25 cellular contexts compared by ENCODE assay signal in the genomic region with DNA sequence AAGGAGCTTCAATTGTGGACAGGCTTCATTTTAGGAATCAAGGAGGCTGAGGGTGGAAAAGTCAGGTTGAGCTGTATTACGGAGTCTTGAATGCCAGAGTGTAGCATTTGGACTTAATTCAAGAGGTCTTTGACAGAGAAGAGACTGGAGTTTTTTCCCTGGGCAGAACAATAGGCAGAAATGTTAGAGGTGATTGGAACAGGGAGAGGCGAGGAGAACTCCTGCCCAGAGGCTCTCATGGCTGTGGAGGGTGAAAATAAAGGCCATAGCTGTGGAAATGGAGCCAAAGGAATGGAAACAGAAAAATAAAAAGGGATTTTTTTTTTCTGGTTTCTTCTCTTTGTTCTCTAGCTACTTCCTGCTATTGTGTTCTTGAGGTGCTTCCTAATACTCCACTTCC. TPM values are rescaled to one million over a fixed set of nuclear protein-coding genes. Genes with fewer than 3 reads are reported as not detected.
DNase-seq lines count a peak whose midpoint lies in the region; ATAC-seq and TF ChIP-seq lines count a peak whose summit lies in the region.
"Had no signal": no experiment of that assay in that cellular context is flagged by ENCODE, and none has a peak within 500 bp of the region (broad histone marks: within the 10 kb centered on the region; RNA-seq: fewer than 3 reads in every experiment).

No MANE protein-coding gene starts in this region.

- H3K4ac ChIP-seq in neuronal stem cell (ENCODE audit: low read length) = no peak overlapping the region

- peak overlapping the region; percentile 41; the same call in 1 of the 2 replicates for H2AFZ ChIP-seq in Loucy (ENCODE audit: low read length)
- H2AFZ ChIP-seq in neuronal stem cell (ENCODE audit: low read length) = peak overlapping the region; percentile 40
- H2AFZ ChIP-seq in mammary epithelial cell (ENCODE audit: low read depth, low read length) = no peak overlapping the region

- POLR2A ChIA-PET in activated CD8-positive, alpha-beta T cell treated with anti-CD3 and anti-CD28 coated beads, Interleukin-2, amount 10 ng/mL, durations not matched to agents 7 days and 5 days (lab: Charles Lee) = interaction anchor here (0.6 to 1.8 kb wide), 3 partner anchors 14 to 108 kb away, joined by 3 to 8 read pairs (median 7); a partner anchor contains a TSS
- POLR2A ChIA-PET in activated CD8-positive, alpha-beta T cell treated with anti-CD3 and anti-CD28 coated beads for 36 hours (lab: Charles Lee) = interaction anchor here (1.5 to 2.3 kb wide), 2 partner anchors 15 to 51 kb away, joined by 4 to 7 read pairs; no protein-coding TSS in a partner anchor
- POLR2A ChIA-PET in activated naive CD8-positive, alpha-beta T cell treated with anti-CD3 and anti-CD28 coated beads, Interleukin-2, amount 10 ng/mL, durations not matched to agents 7 days and 5 days (lab: Charles Lee) = interaction anchor here (0.7 to 3.2 kb wide), 4 partner anchors 11 to 459 kb away, joined by 3 to 11 read pairs (median 4); a partner anchor contains a TSS
- POLR2A ChIA-PET in GM10248 (lab: Yijun Ruan, JAX) = interaction anchor here (0.5 kb wide), 1 partner anchor 133 kb away, joined by 3 read pairs; no protein-coding TSS in a partner anchor

- H3K36me3 ChIP-seq in Loucy (ENCODE audit: insufficient read depth, low read length) (no peaks in the 10 kb centered on the region), neuronal stem cell (replicated peaks in 1 of 2; ENCODE audit: control insufficient read depth in 2 of 2, insufficient read depth in 2 of 2, low read length in 2 of 2) (no peaks in the 10 kb centered on the region), mammary epithelial cell (ENCODE audit: insufficient read depth, low read length) (no peaks in the 10 kb centered on the region)

- H3K79me1 ChIP-seq in neuronal stem cell (ENCODE audit: low read depth, low read length) = no peaks in the 10 kb centered on the region

- no peak overlapping the region for H3K14ac ChIP-seq in neuronal stem cell (ENCODE audit: low read length)

- BruUV-seq in mammary epithelial cell (replicated peaks; lab: Mats Ljungman, UMichigan) = no TSS peak

- no peak overlapping the region for H2BK15ac ChIP-seq in neuronal stem cell (ENCODE audit: low read length)

- H3K4me1 ChIP-seq in Loucy (ENCODE audit: insufficient read depth, low read length, poor library complexity, severe bottlenecking) (peaks cover 48% of the 10 kb centered on the region), neuronal stem cell (ENCODE audit: control insufficient read depth in 2 of 2, insufficient read depth in 1 of 2, low read depth in 1 of 2, low read length in 2 of 2) (peaks cover 2 to 5% of the 10 kb centered on the region in 2 donors), mammary epithelial cell (ENCODE audit: insufficient read depth, low read length) (no peaks in the 10 kb centered on the region)
- H3K4me1 ChIP-seq: A549 had no signal

- peak overlapping the region; percentile 44 for H3K27ac Mint-ChIP-seq in activated CD8-positive, alpha-beta T cell treated with anti-CD3 and anti-CD28 coated beads, Interleukin-2, amount 10 ng/mL, durations not matched to agents 7 days and 5 days
- no peak overlapping the region for H3K27ac Mint-ChIP-seq in activated CD8-positive, alpha-beta T cell treated with anti-CD3 and anti-CD28 coated beads for 36 hours
- peak overlapping the region; percentile 56 for H3K27ac Mint-ChIP-seq in activated naive CD8-positive, alpha-beta T cell treated with anti-CD3 and anti-CD28 coated beads, Interleukin-2, amount 10 ng/mL, durations not matched to agents 7 days and 5 days
- no peak overlapping the region for H3K27ac Mint-ChIP-seq in mesothelial cell of epicardium

- H4K8ac ChIP-seq in neuronal stem cell (ENCODE audit: low read depth, low read length) = no peak overlapping the region

- H2BK12ac ChIP-seq in neuronal stem cell (ENCODE audit: low read length) = no peak overlapping the region

- no peak overlapping the region for H2BK120ac ChIP-seq in neuronal stem cell (ENCODE audit: low read depth, low read length)

- intact Hi-C loops in activated CD8-positive, alpha-beta T cell treated with anti-CD3 and anti-CD28 coated beads for 36 hours (cut with micrococcal nuclease) = no loop called here
- intact Hi-C loops in mammary epithelial cell (cut with micrococcal nuclease) = no loop called here

- H3K79me2 ChIP-seq in Loucy (ENCODE audit: insufficient read depth, low read length) = no peaks in the 10 kb centered on the region
- no peaks in the 10 kb centered on the region for H3K79me2 ChIP-seq in mammary epithelial cell (ENCODE audit: insufficient read depth, low read length)

- no peak overlapping the region for H2AK5ac ChIP-seq in neuronal stem cell (ENCODE audit: low read depth, low read length)

- no peaks in the 10 kb centered on the region for H3K27me3 ChIP-seq in Loucy (ENCODE audit: insufficient read depth, low read length, poor library complexity, severe bottlenecking)
- H3K27me3 ChIP-seq in neuronal stem cell (ENCODE audit: control insufficient read depth in 3 of 3, insufficient read depth in 3 of 3, low read depth in 1 of 3, low read length in 3 of 3) = no peaks in the 10 kb centered on the region
- H3K27me3 ChIP-seq in mammary epithelial cell (ENCODE audit: insufficient read depth, low read length) = peaks cover 2% of the 10 kb centered on the region

- H3K27ac ChIP-seq in neuronal stem cell (replicated peaks; ENCODE audit: low read length) (no peak overlapping the region), mammary epithelial cell (ENCODE audit: insufficient read depth, low read depth, low read length) (no peak overlapping the region)
- H3K27ac ChIP-seq: A549 had no signal

- CTCF ChIA-PET in activated CD8-positive, alpha-beta T cell treated with anti-CD3 and anti-CD28 coated beads, Interleukin-2, amount 10 ng/mL, durations not matched to agents 7 days and 5 days (lab: Charles Lee) = interaction anchor here (0.7 to 5.5 kb wide), 4 partner anchors 15 to 51 kb away, joined by 3 to 50 read pairs (median 4); no protein-coding TSS in a partner anchor
- CTCF ChIA-PET in activated CD8-positive, alpha-beta T cell treated with anti-CD3 and anti-CD28 coated beads for 36 hours (lab: Charles Lee) = interaction anchor here (1.0 to 1.5 kb wide), 2 partner anchors 14 to 30 kb away, joined by 3 to 8 read pairs; no protein-coding TSS in a partner anchor
- CTCF ChIA-PET in GM10248 (lab: Yijun Ruan, JAX) (interaction anchor here (0.7 to 1.1 kb wide), 2 partner anchors 21 to 36 kb away, joined by 3 read pairs; no protein-coding TSS in a partner anchor), mammary epithelial cell (lab: Charles Lee; ENCODE audit: low non-redundant PET) (no interaction called here)

- H4K91ac ChIP-seq in neuronal stem cell (ENCODE audit: low read depth, low read length, poor library complexity) = no peak overlapping the region

- no peaks in the 10 kb centered on the region for H3K27me3 Mint-ChIP-seq in activated CD8-positive, alpha-beta T cell treated with anti-CD3 and anti-CD28 coated beads, Interleukin-2, amount 10 ng/mL, durations not matched to agents 7 days and 5 days (ENCODE audit: low read depth)
- H3K27me3 Mint-ChIP-seq in activated CD8-positive, alpha-beta T cell treated with anti-CD3 and anti-CD28 coated beads for 36 hours = no peaks in the 10 kb centered on the region
- no peaks in the 10 kb centered on the region for H3K27me3 Mint-ChIP-seq in activated naive CD8-positive, alpha-beta T cell treated with anti-CD3 and anti-CD28 coated beads, Interleukin-2, amount 10 ng/mL, durations not matched to agents 7 days and 5 days
- H3K27me3 Mint-ChIP-seq in mesothelial cell of epicardium (ENCODE audit: low read depth) = no peaks in the 10 kb centered on the region
- H3K27me3 Mint-ChIP-seq: CD8-positive, alpha-beta memory T cell had no signal

- 0 out of 2 replicates have a peak, but pooled peaks cover 6% of the 10 kb centered on the region for H3K9me3 ChIP-seq in Loucy (ENCODE audit: insufficient read depth, low read depth, low read length)
- no peaks in the 10 kb centered on the region for H3K9me3 ChIP-seq in neuronal stem cell (replicated peaks in 1 of 2; ENCODE audit: control insufficient read depth in 2 of 2, insufficient read depth in 1 of 2, low read depth in 1 of 2, low read length in 2 of 2)
- no peaks in the 10 kb centered on the region for H3K9me3 ChIP-seq in mammary epithelial cell (replicated peaks; ENCODE audit: insufficient read depth, low read length)
- H3K9me3 ChIP-seq: A549 had no signal

- WGBS in neuronal stem cell (ENCODE audit: extremely low coverage in 2 of 2, insufficient read length in 2 of 2, insufficient replicate concordance in 1 of 2), 2 donors = no CpG with 5 or more reads among the region's 2 CpGs
- WGBS in mammary epithelial cell (ENCODE audit: low coverage, missing lambda C conversion rate) = 41% methylated on average over 2 of the region's 2 CpGs

- in situ Hi-C loops in mammary epithelial cell (cut with MboI; ENCODE audit: low sequenced_read_pairs in 2 of 2) = no loop called here

- peak overlapping the region; percentile 67 for H3K4me3 ChIP-seq in Loucy (ENCODE audit: low read length, poor library complexity, severe bottlenecking)
- H3K4me3 ChIP-seq in neuronal stem cell (ENCODE audit: low read length in 2 of 2) = no peak overlapping the region
- H3K4me3 ChIP-seq in mammary epithelial cell (replicated peaks in 1 of 3; ENCODE audit: insufficient read depth in 1 of 3, low read depth in 2 of 3, low read length in 3 of 3) = no peak overlapping the region
- H3K4me3 ChIP-seq: A549 had no signal

- peak overlapping the region; percentile 57 for H3K4me3 Mint-ChIP-seq in activated CD8-positive, alpha-beta T cell treated with anti-CD3 and anti-CD28 coated beads, Interleukin-2, amount 10 ng/mL, durations not matched to agents 7 days and 5 days
- H3K4me3 Mint-ChIP-seq in activated CD8-positive, alpha-beta T cell treated with anti-CD3 and anti-CD28 coated beads for 36 hours = no peak overlapping the region
- peak overlapping the region; percentile 77 for H3K4me3 Mint-ChIP-seq in activated naive CD8-positive, alpha-beta T cell treated with anti-CD3 and anti-CD28 coated beads, Interleukin-2, amount 10 ng/mL, durations not matched to agents 7 days and 5 days
- H3K4me3 Mint-ChIP-seq in mesothelial cell of epicardium = no peak overlapping the region

- no peak overlapping the region for H3K23ac ChIP-seq in neuronal stem cell (ENCODE audit: low read depth, low read length, poor library complexity)

- H3K4me2 ChIP-seq in Loucy (ENCODE audit: low read depth, low read length, poor library complexity, severe bottlenecking) (peak overlapping the region; percentile 83), neuronal stem cell (ENCODE audit: insufficient read depth, low read length, poor library complexity, severe bottlenecking) (no peak overlapping the region), mammary epithelial cell (ENCODE audit: insufficient read depth, low read depth, low read length) (no peak overlapping the region)
- H3K4me2 ChIP-seq: A549 had no signal

- H4K20me1 ChIP-seq in Loucy (ENCODE audit: insufficient read depth, low read length, poor library complexity, severe bottlenecking) = no peaks in the 10 kb centered on the region
- H4K20me1 ChIP-seq in mammary epithelial cell (ENCODE audit: insufficient read depth, low read length) = no peaks in the 10 kb centered on the region

- H3K4me1 Mint-ChIP-seq in activated CD8-positive, alpha-beta T cell treated with anti-CD3 and anti-CD28 coated beads, Interleukin-2, amount 10 ng/mL, durations not matched to agents 7 days and 5 days (ENCODE audit: low read depth) = peaks cover 38% of the 10 kb centered on the region
- H3K4me1 Mint-ChIP-seq in activated CD8-positive, alpha-beta T cell treated with anti-CD3 and anti-CD28 coated beads for 36 hours (ENCODE audit: low read depth) = peaks cover 33% of the 10 kb centered on the region
- H3K4me1 Mint-ChIP-seq in activated naive CD8-positive, alpha-beta T cell treated with anti-CD3 and anti-CD28 coated beads, Interleukin-2, amount 10 ng/mL, durations not matched to agents 7 days and 5 days = peaks cover 34% of the 10 kb centered on the region
- H3K4me1 Mint-ChIP-seq in mesothelial cell of epicardium = no peaks in the 10 kb centered on the region

- no peaks in the 10 kb centered on the region for H3K9me2 ChIP-seq in Loucy (replicated peaks; ENCODE audit: low read depth, low read length)

- H3K9ac ChIP-seq in Loucy (ENCODE audit: low read depth, low read length, poor library complexity, severe bottlenecking) (peak overlapping the region; percentile 66), neuronal stem cell (ENCODE audit: low read depth, low read length, poor library complexity) (no peak overlapping the region), mammary epithelial cell (ENCODE audit: insufficient read depth, low read length) (no peak overlapping the region)

- H3K36me3 Mint-ChIP-seq in activated CD8-positive, alpha-beta T cell treated with anti-CD3 and anti-CD28 coated beads, Interleukin-2, amount 10 ng/mL, durations not matched to agents 7 days and 5 days (ENCODE audit: low read depth) = peaks cover 3% of the 10 kb centered on the region
- peaks cover 3% of the 10 kb centered on the region for H3K36me3 Mint-ChIP-seq in activated CD8-positive, alpha-beta T cell treated with anti-CD3 and anti-CD28 coated beads for 36 hours (ENCODE audit: low read depth)
- peaks cover 9% of the 10 kb centered on the region for H3K36me3 Mint-ChIP-seq in activated naive CD8-positive, alpha-beta T cell treated with anti-CD3 and anti-CD28 coated beads, Interleukin-2, amount 10 ng/mL, durations not matched to agents 7 days and 5 days
- no peaks in the 10 kb centered on the region for H3K36me3 Mint-ChIP-seq in mesothelial cell of epicardium

- ATAC-seq in activated CD8-positive, alpha-beta T cell treated with anti-CD3 and anti-CD28 coated beads, Interleukin-2, amount 10 ng/mL, durations not matched to agents 7 days and 5 days = peak; percentile 15
- no peak for ATAC-seq in activated CD8-positive, alpha-beta T cell treated with anti-CD3 and anti-CD28 coated beads for 36 hours
- ATAC-seq in activated naive CD8-positive, alpha-beta T cell treated with anti-CD3 and anti-CD28 coated beads, Interleukin-2, amount 10 ng/mL, durations not matched to agents 7 days and 5 days (ENCODE audit: low read depth) = no peak
- ATAC-seq: A549, SK-N-SH treated with all-trans-retinoic acid at 6 μM for 48 hours had no signal

- no peak for TF ChIP-seq CTCF in activated CD8-positive, alpha-beta T cell treated with anti-CD3 and anti-CD28 coated beads for 36 hours (IDR thresholded peaks at IDR 0.05)
- TF ChIP-seq CTCF in Loucy (conservative IDR thresholded peaks at IDR 0.05; ENCODE audit: low read length) (no peak), mesothelial cell of epicardium (IDR thresholded peaks at IDR 0.05; ENCODE audit: unreplicated experiment) (no peak), GM10248 (IDR thresholded peaks at IDR 0.05; ENCODE audit: control extremely low read depth, extremely low read depth, low read depth, missing control alignments) (no peak), mammary epithelial cell (conservative IDR thresholded peaks at IDR 0.05 in 1 of 2, IDR thresholded peaks at IDR 0.05 in 1 of 2; ENCODE audit: extremely low read depth in 1 of 2, insufficient read depth in 1 of 2, low read depth in 1 of 2, low read length in 2 of 2) (no peak)

- H3F3A ChIP-seq in Loucy (ENCODE audit: low read depth) = peaks cover 15% of the 10 kb centered on the region

- dilution Hi-C loops in mammary epithelial cell (cut with HindIII; ENCODE audit: low sequenced_read_pairs) = no loop called here

- DNase-seq in activated CD8-positive, alpha-beta T cell treated with anti-CD3 and anti-CD28 coated beads, Interleukin-2, amount 10 ng/mL, durations not matched to agents 7 days and 5 days = no peak
- no peak for DNase-seq in activated CD8-positive, alpha-beta T cell treated with anti-CD3 and anti-CD28 coated beads for 36 hours
- no peak for DNase-seq in activated naive CD8-positive, alpha-beta T cell treated with anti-CD3 and anti-CD28 coated beads, Interleukin-2, amount 10 ng/mL, durations not matched to agents 7 days and 5 days
- DNase-seq in neuronal stem cell (ENCODE audit: low spot score) (no peak), mesothelial cell of epicardium (ENCODE audit: low spot score in 2 of 2, unreplicated experiment in 2 of 2) (no peak), GM10248 (ENCODE audit: extremely low spot score) (no peak), mammary epithelial cell (no peak)
- DNase-seq: C1 segment of cervical spinal cord; DMS53; KG1; NCI-H1048; NCI-H146; NCI-H2029 treated with DMSO at 0.1 percent for 48 hours; NCI-H2171 treated with DMSO at 0.1 percent for 48 hours; NCI-H446; NCI-H69; NK-92 treated with Interleukin-12 subunit alpha and Interleukin-12 subunit beta, amount 100 ng/mL, for 24 hours; SHP77 had no signal

- no peak overlapping the region for H3K18ac ChIP-seq in neuronal stem cell (ENCODE audit: low read length)

- peaks cover 7% of the 10 kb centered on the region for H3K9me3 Mint-ChIP-seq in activated CD8-positive, alpha-beta T cell treated with anti-CD3 and anti-CD28 coated beads, Interleukin-2, amount 10 ng/mL, durations not matched to agents 7 days and 5 days (ENCODE audit: insufficient read depth)
- no peaks in the 10 kb centered on the region for H3K9me3 Mint-ChIP-seq in activated CD8-positive, alpha-beta T cell treated with anti-CD3 and anti-CD28 coated beads for 36 hours
- peaks cover 3% of the 10 kb centered on the region for H3K9me3 Mint-ChIP-seq in activated naive CD8-positive, alpha-beta T cell treated with anti-CD3 and anti-CD28 coated beads, Interleukin-2, amount 10 ng/mL, durations not matched to agents 7 days and 5 days
- H3K9me3 Mint-ChIP-seq in mesothelial cell of epicardium = peaks cover 23% of the 10 kb centered on the region

- no peak overlapping the region for H2BK5ac ChIP-seq in neuronal stem cell (ENCODE audit: low read length)

RNA-seq across cellular contexts. Expression of a gene that starts 3.7 kb away (rescaled TPM):
- total RNA-seq in activated CD8-positive, alpha-beta T cell treated with anti-CD3 and anti-CD28 coated beads, Interleukin-2, amount 10 ng/mL, durations not matched to agents 7 days and 5 days = not detected
- 1 to 10 TPM in 1 of 2 experiments, under 1 TPM in 1; 0.87 to 1.1 TPM for total RNA-seq in activated CD8-positive, alpha-beta T cell treated with anti-CD3 and anti-CD28 coated beads for 36 hours
- total RNA-seq in activated naive CD8-positive, alpha-beta T cell treated with anti-CD3 and anti-CD28 coated beads, Interleukin-2, amount 10 ng/mL, durations not matched to agents 7 days and 5 days = under 1 TPM; 0.37 to 0.61 TPM
- polyA plus RNA-seq in neuronal stem cell (2013, experiment 1 of 2) = not detected
- polyA plus RNA-seq in neuronal stem cell (2013, experiment 2 of 2) = not detected
- total RNA-seq in mesothelial cell of epicardium = not detected in 3 replicates
- not detected for total RNA-seq in mammary epithelial cell
- not detected for polyA plus RNA-seq in mammary epithelial cell
- polyA minus RNA-seq in mammary epithelial cell = not detected
- total RNA-seq: CD8-positive, alpha-beta memory T cell; H1; HT-29; RPMI7951 had no signal
- polyA plus RNA-seq: A549; CD8-positive, alpha-beta memory T cell; H1 had no signal

RNA-seq across cellular contexts. Expression of a gene that starts 50.0 kb away (rescaled TPM):
- total RNA-seq in activated CD8-positive, alpha-beta T cell treated with anti-CD3 and anti-CD28 coated beads, Interleukin-2, amount 10 ng/mL, durations not matched to agents 7 days and 5 days = 10 to 100 TPM; 13.3 to 13.9 TPM
- total RNA-seq in activated CD8-positive, alpha-beta T cell treated with anti-CD3 and anti-CD28 coated beads for 36 hours = 1 to 10 TPM; 4.0 to 4.1 TPM
- total RNA-seq in activated naive CD8-positive, alpha-beta T cell treated with anti-CD3 and anti-CD28 coated beads, Interleukin-2, amount 10 ng/mL, durations not matched to agents 7 days and 5 days = 10 to 100 TPM; 16.6 to 17.5 TPM
- polyA plus RNA-seq in neuronal stem cell (2013, experiment 1 of 2) = 1.5 TPM
- polyA plus RNA-seq in neuronal stem cell (2013, experiment 2 of 2) = 1.6 TPM
- total RNA-seq in mesothelial cell of epicardium = 3.0 TPM in 3 replicates
- total RNA-seq in mammary epithelial cell = under 1 TPM; 0.14 to 0.67 TPM
- polyA plus RNA-seq in mammary epithelial cell = 0.08 TPM
- polyA minus RNA-seq in mammary epithelial cell = 0.10 TPM
- total RNA-seq: HT-29 had no signal

Comparison
In these comparisons a context has a peak if more than half of its experiments do, and no peak if none do; other contexts are left out.
1. H3K27ac Mint-ChIP-seq: peak in activated CD8-positive, alpha-beta T cell treated with anti-CD3 and anti-CD28 coated beads, Interleukin-2, amount 10 ng/mL, durations not matched to agents 7 days and 5 days (single experiment) and activated naive CD8-positive, alpha-beta T cell treated with anti-CD3 and anti-CD28 coated beads, Interleukin-2, amount 10 ng/mL, durations not matched to agents 7 days and 5 days (single experiment); none in activated CD8-positive, alpha-beta T cell treated with anti-CD3 and anti-CD28 coated beads for 36 hours (single experiment) and mesothelial cell of epicardium (single experiment).
2. H3K4me3 Mint-ChIP-seq: peak in activated CD8-positive, alpha-beta T cell treated with anti-CD3 and anti-CD28 coated beads, Interleukin-2, amount 10 ng/mL, durations not matched to agents 7 days and 5 days (single experiment) and activated naive CD8-positive, alpha-beta T cell treated with anti-CD3 and anti-CD28 coated beads, Interleukin-2, amount 10 ng/mL, durations not matched to agents 7 days and 5 days (single experiment); none in activated CD8-positive, alpha-beta T cell treated with anti-CD3 and anti-CD28 coated beads for 36 hours (single experiment) and mesothelial cell of epicardium (single experiment).